In the genomic region with DNA sequence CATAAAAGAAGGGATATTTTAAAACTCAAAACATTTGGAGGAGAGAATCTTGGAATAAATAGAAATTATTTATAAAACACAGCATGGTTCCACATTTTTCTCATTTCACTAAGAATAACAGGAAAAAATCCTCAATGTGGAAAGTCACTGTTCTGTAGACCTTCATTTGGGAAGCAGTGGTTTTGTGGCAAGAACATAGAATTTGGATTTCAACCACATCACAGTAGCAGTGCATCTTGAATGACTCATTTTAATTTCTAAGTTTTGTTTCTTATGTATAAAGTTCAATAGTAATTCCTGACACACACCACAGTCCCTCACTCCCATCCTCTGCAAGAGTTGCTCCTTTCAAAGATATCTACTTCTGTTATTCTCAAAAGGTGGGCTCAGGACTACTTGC, we compare ENCODE assay signal across 1 cellular context.
TF ChIP-seq lines count a peak whose summit lies in the region.

No MANE protein-coding gene starts in this region.

TF ChIP-seq in SK-N-SH treated with all-trans-retinoic acid at 6 μM for 48 hours, 23 proteins besides CTCF, POLR2A, EP300 and RAD21 (continued from another document):
- TF ChIP-seq, protein P1, sequence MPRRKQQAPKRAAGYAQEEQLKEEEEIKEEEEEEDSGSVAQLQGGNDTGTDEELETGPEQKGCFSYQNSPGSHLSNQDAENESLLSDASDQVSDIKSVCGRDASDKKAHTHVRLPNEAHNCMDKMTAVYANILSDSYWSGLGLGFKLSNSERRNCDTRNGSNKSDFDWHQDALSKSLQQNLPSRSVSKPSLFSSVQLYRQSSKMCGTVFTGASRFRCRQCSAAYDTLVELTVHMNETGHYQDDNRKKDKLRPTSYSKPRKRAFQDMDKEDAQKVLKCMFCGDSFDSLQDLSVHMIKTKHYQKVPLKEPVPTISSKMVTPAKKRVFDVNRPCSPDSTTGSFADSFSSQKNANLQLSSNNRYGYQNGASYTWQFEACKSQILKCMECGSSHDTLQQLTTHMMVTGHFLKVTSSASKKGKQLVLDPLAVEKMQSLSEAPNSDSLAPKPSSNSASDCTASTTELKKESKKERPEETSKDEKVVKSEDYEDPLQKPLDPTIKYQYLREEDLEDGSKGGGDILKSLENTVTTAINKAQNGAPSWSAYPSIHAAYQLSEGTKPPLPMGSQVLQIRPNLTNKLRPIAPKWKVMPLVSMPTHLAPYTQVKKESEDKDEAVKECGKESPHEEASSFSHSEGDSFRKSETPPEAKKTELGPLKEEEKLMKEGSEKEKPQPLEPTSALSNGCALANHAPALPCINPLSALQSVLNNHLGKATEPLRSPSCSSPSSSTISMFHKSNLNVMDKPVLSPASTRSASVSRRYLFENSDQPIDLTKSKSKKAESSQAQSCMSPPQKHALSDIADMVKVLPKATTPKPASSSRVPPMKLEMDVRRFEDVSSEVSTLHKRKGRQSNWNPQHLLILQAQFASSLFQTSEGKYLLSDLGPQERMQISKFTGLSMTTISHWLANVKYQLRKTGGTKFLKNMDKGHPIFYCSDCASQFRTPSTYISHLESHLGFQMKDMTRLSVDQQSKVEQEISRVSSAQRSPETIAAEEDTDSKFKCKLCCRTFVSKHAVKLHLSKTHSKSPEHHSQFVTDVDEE (CRISPR knock-in tag; IDR thresholded peaks at IDR 0.05): no peak
